In the genomic region with DNA sequence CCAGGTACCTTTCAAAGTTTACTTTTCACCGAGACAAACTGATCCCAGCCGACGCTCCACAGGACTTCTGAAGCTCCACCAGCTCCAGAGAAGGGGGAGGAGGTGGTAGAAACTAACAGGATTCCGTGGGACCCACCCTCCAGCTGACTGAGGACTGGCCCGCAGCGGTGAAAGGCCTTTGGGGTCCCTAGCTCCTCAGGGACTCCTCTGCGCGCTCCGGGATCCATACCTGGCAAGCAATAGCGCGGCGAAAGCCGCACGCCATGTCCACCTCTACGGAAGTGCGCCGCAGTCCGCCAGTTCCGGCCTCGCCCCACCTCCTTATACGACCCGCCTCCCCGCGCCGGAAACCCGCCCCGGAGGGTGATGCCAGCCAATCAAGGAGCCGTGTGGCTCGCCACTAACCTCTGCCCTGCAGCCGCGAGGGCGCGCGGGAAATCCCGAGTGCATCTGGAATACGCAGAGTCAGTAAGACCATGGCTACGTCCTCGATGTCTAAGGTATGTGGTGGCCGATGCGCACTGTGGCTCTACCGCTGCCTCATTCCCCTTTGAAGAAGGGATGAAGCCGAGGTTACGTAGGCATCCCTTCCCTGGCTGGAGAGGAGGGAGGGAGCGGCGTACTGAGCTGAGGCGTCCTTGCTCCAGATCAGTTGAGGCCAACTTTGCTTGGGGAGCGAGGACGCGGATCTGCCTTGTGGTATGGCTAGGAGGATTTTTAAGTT, we compare ENCODE assay signal across 8 cellular contexts.
DNase-seq lines count a peak whose midpoint lies in the region; ATAC-seq and TF ChIP-seq lines count a peak whose summit lies in the region.

Gene ORC3 (plus strand): TSS at position 443 of the 724 bp plus-strand sequence. CDS start 34 bp downstream, at position 477.
A gene with protein sequence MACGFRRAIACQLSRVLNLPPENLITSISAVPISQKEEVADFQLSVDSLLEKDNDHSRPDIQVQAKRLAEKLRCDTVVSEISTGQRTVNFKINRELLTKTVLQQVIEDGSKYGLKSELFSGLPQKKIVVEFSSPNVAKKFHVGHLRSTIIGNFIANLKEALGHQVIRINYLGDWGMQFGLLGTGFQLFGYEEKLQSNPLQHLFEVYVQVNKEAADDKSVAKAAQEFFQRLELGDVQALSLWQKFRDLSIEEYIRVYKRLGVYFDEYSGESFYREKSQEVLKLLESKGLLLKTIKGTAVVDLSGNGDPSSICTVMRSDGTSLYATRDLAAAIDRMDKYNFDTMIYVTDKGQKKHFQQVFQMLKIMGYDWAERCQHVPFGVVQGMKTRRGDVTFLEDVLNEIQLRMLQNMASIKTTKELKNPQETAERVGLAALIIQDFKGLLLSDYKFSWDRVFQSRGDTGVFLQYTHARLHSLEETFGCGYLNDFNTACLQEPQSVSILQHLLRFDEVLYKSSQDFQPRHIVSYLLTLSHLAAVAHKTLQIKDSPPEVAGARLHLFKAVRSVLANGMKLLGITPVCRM (minus strand): TSS at position 295 of the 724 bp plus-strand sequence. CDS start 30 bp downstream, at position 265.

- DNase-seq in AG09319 (ENCODE audit: extremely low read depth, low read depth) = peak; percentile 83
- peak; percentile 74 for DNase-seq in NCI-H446 treated with DMSO at 0.1 percent for 48 hours (lab: John Stamatoyannopoulos, UW)
- peak; percentile 97 for DNase-seq in cerebellar cortex (ENCODE audit: low spot score)
- DNase-seq in islet precursor cell = peak; percentile 99
- peak; percentile 84 to 92 for DNase-seq in stimulated activated CD4-positive, alpha-beta T cell treated with anti-CD3 and anti-CD28 coated beads, Interleukin-15, amount 100 ng/mL, for 1 hour (ENCODE audit: low read depth in 1 of 2, low spot score in 1 of 2)

- no peak for TF ChIP-seq CTCF in AG09319 (IDR thresholded peaks at IDR 0.05; ENCODE audit: low read depth, low read length)

- ATAC-seq in GM19035 (IDR thresholded peaks at IDR 0.05; ENCODE audit: unreplicated experiment) (peak; percentile 100), HG03354 (IDR thresholded peaks at IDR 0.05; ENCODE audit: poor library complexity, severe bottlenecking, unreplicated experiment) (peak; percentile 100)
- peak; percentile 100 for ATAC-seq in activated CD4-positive, CD25-positive, alpha-beta regulatory T cell treated with anti-CD3 and anti-CD28 coated beads, Interleukin-2, amount 50 U/mL, for 24 hours

Comparison
In these comparisons a context has a peak if more than half of its experiments do, and no peak if none do; other contexts are left out.
1. Peak in every context shown above with its lines: DNase-seq and ATAC-seq.